In genomic region chr1:33171993-33172813, GRCh38 we compare ENCODE assay signal across 1 cellular context.
TF ChIP-seq lines count a peak whose summit lies in the region.

No MANE protein-coding gene starts in this region.

TF ChIP-seq in K562, 482 proteins besides CTCF, POLR2A, EP300 and RAD21:
- TF ChIP-seq PKNOX1 (IDR thresholded peaks at IDR 0.05) (peak; percentile 75), TARDBP (IDR thresholded peaks at IDR 0.05) (no peak), ZNF121 (CRISPR knock-in tag; conservative IDR thresholded peaks at IDR 0.05) (no peak), ZNF197 (CRISPR knock-in tag; IDR thresholded peaks at IDR 0.05; ENCODE audit: low read depth) (no peak), HDAC2 (IDR thresholded peaks at IDR 0.05) (no peak), HDGF (IDR thresholded peaks at IDR 0.05) (no peak), MEIS2 (IDR thresholded peaks at IDR 0.05; ENCODE audit: partially characterized antibody) (peak; percentile 78), TEAD2 (tag; IDR thresholded peaks at IDR 0.05) (no peak), DEAF1 (CRISPR knock-in tag; IDR thresholded peaks at IDR 0.05) (no peak), PBX2 (CRISPR knock-in tag; IDR thresholded peaks at IDR 0.05; ENCODE audit: low read depth) (no peak), PBX2 (tag; conservative IDR thresholded peaks at IDR 0.05; ENCODE audit: low read depth) (peak; percentile 80), CREM (IDR thresholded peaks at IDR 0.05; ENCODE audit: low read depth) (0 out of 2 replicates have a peak, but pooled peaks have one; percentile 9), NRF1 (conservative IDR thresholded peaks at IDR 0.05 in 1 of 2, IDR thresholded peaks at IDR 0.05 in 1 of 2) (peak; percentile 52 to 55; a peak in 3 of 4 replicates), ERF (CRISPR knock-in tag; IDR thresholded peaks at IDR 0.05) (no peak), USF2 (CRISPR knock-in tag; IDR thresholded peaks at IDR 0.05) (peak; percentile 37; the same call in 1 of the 2 replicates), RBFOX2 (IDR thresholded peaks at IDR 0.05; ENCODE audit: low read depth, low read length) (peak; percentile 40), ZNF79 (CRISPR knock-in tag; IDR thresholded peaks at IDR 0.05; ENCODE audit: low read depth) (no peak), SAFB2 (IDR thresholded peaks at IDR 0.05; ENCODE audit: borderline replicate concordance, low read depth, low read length, severe bottlenecking) (no peak), ATF1 (CRISPR knock-in tag; IDR thresholded peaks at IDR 0.05) (no peak), ATF1 (tag; IDR thresholded peaks at IDR 0.05) (0 out of 2 replicates have a peak, but pooled peaks have one; percentile 19), RBM34 (IDR thresholded peaks at IDR 0.05; ENCODE audit: borderline replicate concordance, insufficient read depth, low read length) (no peak)
